In the genomic region with DNA sequence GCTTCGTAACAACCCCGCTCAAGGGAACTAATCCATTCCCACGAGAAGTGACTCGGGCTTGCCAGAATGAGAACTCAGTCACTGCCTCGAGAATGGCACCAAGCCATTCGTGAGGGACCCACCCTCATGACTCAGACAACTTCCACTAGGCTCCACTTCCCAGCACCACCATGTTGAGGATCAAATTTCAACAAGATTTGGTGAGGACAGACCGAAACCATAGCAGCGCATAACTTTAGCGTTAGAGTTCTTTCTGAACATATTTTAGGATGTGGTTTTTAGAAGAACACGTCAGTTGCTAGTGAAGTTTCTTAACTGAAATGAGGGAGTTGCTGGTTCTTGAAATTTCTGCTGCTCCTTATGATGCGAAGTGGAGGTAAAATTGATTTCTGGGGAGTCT, we compare ENCODE assay signal across 12 cellular contexts. TPM values are rescaled to one million over a fixed set of nuclear protein-coding genes. Genes with fewer than 3 reads are reported as not detected.
A peak's percentile ranks its signal among the peaks of the same experiment; 100 is the strongest.
DNase-seq lines count a peak whose midpoint lies in the region; ATAC-seq and TF ChIP-seq lines count a peak whose summit lies in the region.
"Had no signal": no experiment of that assay in that cellular context is flagged by ENCODE, and none has a peak within 500 bp of the region (broad histone marks: within the 10 kb centered on the region; RNA-seq: fewer than 3 reads in every experiment).

No MANE protein-coding gene starts in this region.

- no peak overlapping the region for H3K18ac ChIP-seq in mesenchymal stem cell (ENCODE audit: low read depth in 1 of 2, low read length in 2 of 2)

- peak overlapping the region in 1 of 2 experiments; percentile 3 for H3K14ac ChIP-seq in mesenchymal stem cell (ENCODE audit: low read length in 2 of 2)

- H3K9ac ChIP-seq in mesenchymal stem cell (ENCODE audit: low read length) = peak overlapping the region; percentile 84

- no peak overlapping the region for H2AFZ ChIP-seq in mesenchymal stem cell (ENCODE audit: low read depth, low read length)

- no peak overlapping the region for H3K4ac ChIP-seq in mesenchymal stem cell (ENCODE audit: low read depth in 1 of 2, low read length in 2 of 2)

- no peak overlapping the region for H3K4me2 ChIP-seq in mesenchymal stem cell (ENCODE audit: low read length, poor library complexity, severe bottlenecking)

- no peak overlapping the region for H2BK120ac ChIP-seq in mesenchymal stem cell (ENCODE audit: low read depth, low read length)

- H3K79me1 ChIP-seq in mesenchymal stem cell (replicated peaks; ENCODE audit: low read length, poor library complexity, severe bottlenecking) = peaks cover 45% of the 10 kb centered on the region

- no peaks in the 10 kb centered on the region for H3K36me3 ChIP-seq in BJ (ENCODE audit: control insufficient read depth, insufficient read depth, low read length)
- no peaks in the 10 kb centered on the region for H3K36me3 ChIP-seq in mesenchymal stem cell (ENCODE audit: control insufficient read depth in 1 of 2, insufficient read depth in 2 of 2, low read depth in 1 of 2, low read length in 2 of 2)

- H3K4me3 ChIP-seq in BJ (ENCODE audit: low read depth, low read length) (no peak overlapping the region), astrocyte of the cerebellum (ENCODE audit: low read depth, low read length) (peak overlapping the region; percentile 1), mesenchymal stem cell (ENCODE audit: insufficient read depth in 1 of 2, low read depth in 1 of 2, low read length in 2 of 2) (peak overlapping the region in 1 of 2 experiments; percentile 50)
- H3K4me3 ChIP-seq: SK-N-MC, skin epidermis had no signal

- no peaks in the 10 kb centered on the region for H3K4me1 ChIP-seq in mesenchymal stem cell (ENCODE audit: control insufficient read depth, insufficient read depth, low read depth, low read length)

- H3K9me3 ChIP-seq in mesenchymal stem cell (ENCODE audit: control insufficient read depth, low read length) = peaks cover 5% of the 10 kb centered on the region

- no peak overlapping the region for H4K8ac ChIP-seq in mesenchymal stem cell (ENCODE audit: low read length)

- H3K27ac ChIP-seq in mesenchymal stem cell (ENCODE audit: low read length, poor library complexity, severe bottlenecking) = no peak overlapping the region
- H3K27ac ChIP-seq: SK-N-MC had no signal

- in situ Hi-C loops in KBM-7 (cut with MboI; ENCODE audit: low pct_unique_long_range_greater_than_20kb, low sequenced_read_pairs) (no loop called here), astrocyte of the cerebellum (cut with HindIII; ENCODE audit: low sequenced_read_pairs) (no loop called here)

- no peak for TF ChIP-seq CTCF in BJ (IDR thresholded peaks at IDR 0.05; ENCODE audit: insufficient read depth, low read depth, low read length)
- TF ChIP-seq CTCF in astrocyte of the cerebellum (IDR thresholded peaks at IDR 0.05; ENCODE audit: low read depth, low read length, missing control alignments) = no peak

- peak; percentile 98 for DNase-seq in BJ (ENCODE audit: low read depth)
- DNase-seq in KBM-7 = peak; percentile 82
- peak; percentile 94 for DNase-seq in astrocyte of the cerebellum (ENCODE audit: low read depth)
- peak; percentile 60 for DNase-seq in mesenchymal stem cell
- no peak for DNase-seq in NCI-H774 (lab: John Stamatoyannopoulos, UW)
- no peak for DNase-seq in GM19238 (ENCODE audit: insufficient read length, low spot score)
- DNase-seq: effector memory CD4-positive, alpha-beta T cell; NCI-H510A treated with DMSO at 0.1 percent for 48 hours had no signal

- POLR2A ChIA-PET in BJ (lab: Charles Lee) = no interaction called here

- H3K23ac ChIP-seq in mesenchymal stem cell (ENCODE audit: low read length in 2 of 2) = no peak overlapping the region

- H2BK5ac ChIP-seq in mesenchymal stem cell (ENCODE audit: low read depth, low read length, poor library complexity, severe bottlenecking) = no peak overlapping the region

- H3K27me3 ChIP-seq in BJ (ENCODE audit: control insufficient read depth, insufficient read depth, low read length) = no peaks in the 10 kb centered on the region
- H3K27me3 ChIP-seq in mesenchymal stem cell (ENCODE audit: control insufficient read depth in 1 of 2, insufficient read depth in 1 of 2, low read length in 2 of 2) = no peaks in the 10 kb centered on the region

- no peak overlapping the region for H2BK15ac ChIP-seq in mesenchymal stem cell (ENCODE audit: low read depth, poor library complexity, severe bottlenecking)

- CTCF ChIA-PET in BJ (lab: Yijun Ruan, JAX) = interaction anchor here (1.2 to 3.2 kb wide), 2 partner anchors 11 to 15 kb away, joined by 3 to 25 read pairs; no protein-coding TSS in a partner anchor

- ATAC-seq in GM18867 (IDR thresholded peaks at IDR 0.05; ENCODE audit: unreplicated experiment) (no peak), GM18520 (IDR thresholded peaks at IDR 0.05; ENCODE audit: unreplicated experiment) (no peak)

- no peak overlapping the region for H2BK12ac ChIP-seq in mesenchymal stem cell (ENCODE audit: low read length in 2 of 2)

- H2AK5ac ChIP-seq in mesenchymal stem cell (ENCODE audit: low read length, severe bottlenecking) = no peak overlapping the region

- H4K91ac ChIP-seq in mesenchymal stem cell (ENCODE audit: low read length) = no peak overlapping the region

- WGBS in mesenchymal stem cell = 88% methylated on average over 11 of the region's 11 CpGs

RNA-seq across cellular contexts. Expression of a gene that starts 13.5 kb away (rescaled TPM):
- 20.8 and 21.5 TPM in 2 replicates for polyA plus RNA-seq in BJ (2011; rRNA removed)
- polyA minus RNA-seq in BJ (2011; rRNA and poly(A)+ RNA removed) = 39.3 and 41.5 TPM in 2 replicates
- polyA plus RNA-seq in mesenchymal stem cell (2013, experiment 1 of 2) = 9.0 TPM
- polyA plus RNA-seq in mesenchymal stem cell (2013, experiment 2 of 2) = 8.5 TPM

Comparison
In these comparisons a context has a peak if more than half of its experiments do, and no peak if none do; other contexts are left out.
1. DNase-seq: peak in BJ (single experiment), KBM-7 (single experiment), astrocyte of the cerebellum (single experiment) and mesenchymal stem cell (single experiment); none in NCI-H774 (single experiment) and GM19238 (single experiment).